8 cellular contexts compared by ENCODE assay signal in genomic region chr9:72041775-72042194, GRCh38. TPM values are rescaled to one million over a fixed set of nuclear protein-coding genes. Genes with fewer than 3 reads are reported as not detected.
A peak's percentile ranks its signal among the peaks of the same experiment; 100 is the strongest.
DNase-seq lines count a peak whose midpoint lies in the region; ATAC-seq and TF ChIP-seq lines count a peak whose summit lies in the region.
"Had no signal": no experiment of that assay in that cellular context is flagged by ENCODE, and none has a peak within 500 bp of the region (broad histone marks: within the 10 kb centered on the region; RNA-seq: fewer than 3 reads in every experiment).

No MANE protein-coding gene starts in this region.

- H3K27me3 Mint-ChIP-seq in stimulated activated naive CD8-positive, alpha-beta T cell treated with anti-CD3 and anti-CD28 coated beads, Interleukin-15, amount 100 ng/mL, for 72 hours = peaks cover 29% of the 10 kb centered on the region

- H3K36me3 ChIP-seq in testis (ENCODE audit: low read depth, missing control alignments) = no peaks in the 10 kb centered on the region

- H3K27me3 ChIP-seq in testis = no peaks in the 10 kb centered on the region

- peaks cover 4% of the 10 kb centered on the region for H3K4me1 ChIP-seq in testis

- H3K4me3 Mint-ChIP-seq in stimulated activated naive CD8-positive, alpha-beta T cell treated with anti-CD3 and anti-CD28 coated beads, Interleukin-15, amount 100 ng/mL, for 72 hours = no peak overlapping the region

- no peak for TF ChIP-seq CTCF in testis (IDR thresholded peaks at IDR 0.05)

- no peak for TF ChIP-seq POLR2A in testis (IDR thresholded peaks at IDR 0.05)

- H3K4me1 Mint-ChIP-seq in stimulated activated naive CD8-positive, alpha-beta T cell treated with anti-CD3 and anti-CD28 coated beads, Interleukin-15, amount 100 ng/mL, for 72 hours = peaks cover 13% of the 10 kb centered on the region

- intact Hi-C loops in testis (cut with DNase I; ENCODE audit: low total_unique reads) = loop anchor here (10.0 kb wide), 1 partner anchor 223 kb away; no protein-coding TSS in a partner anchor

- peak; percentile 56 for ATAC-seq in GM21786 (IDR thresholded peaks at IDR 0.05; ENCODE audit: unreplicated experiment)
- ATAC-seq in stimulated activated naive CD8-positive, alpha-beta T cell treated with anti-CD3 and anti-CD28 coated beads, Interleukin-15, amount 100 ng/mL, for 72 hours = no peak

- WGBS in testis, 2 donors = 36 to 37% methylated on average over 7 of the region's 7 CpGs

- H3K27ac ChIP-seq in testis = no peak overlapping the region

- H3K9me3 ChIP-seq in testis = no peaks in the 10 kb centered on the region

- H3K4me3 ChIP-seq in testis = no peak overlapping the region

- H3K9me3 Mint-ChIP-seq in stimulated activated naive CD8-positive, alpha-beta T cell treated with anti-CD3 and anti-CD28 coated beads, Interleukin-15, amount 100 ng/mL, for 72 hours = no peaks in the 10 kb centered on the region

- DNase-seq in NOMO-1 treated with dmso at 0.1 percent for 144 hours (lab: John Stamatoyannopoulos, UW; ENCODE audit: unreplicated experiment) = peak; percentile 19
- DNase-seq in glomerular visceral epithelial cell (ENCODE audit: extremely low spot score) = peak; percentile 92
- peak; percentile 73 for DNase-seq in testis
- no peak for DNase-seq in retina
- no peak for DNase-seq in activated T-cell treated with anti-CD3 and anti-CD28 coated beads, Interleukin-2, amount 50 U/mL, for 1 hour
- no peak for DNase-seq in stimulated activated naive CD8-positive, alpha-beta T cell treated with anti-CD3 and anti-CD28 coated beads, Interleukin-15, amount 100 ng/mL, for 72 hours

- peak overlapping the region in 1 of 2 donors; percentile 5 for H3K27ac Mint-ChIP-seq in stimulated activated naive CD8-positive, alpha-beta T cell treated with anti-CD3 and anti-CD28 coated beads, Interleukin-15, amount 100 ng/mL, for 72 hours

RNA-seq across cellular contexts. Expression of gene C9orf57, which starts 18.6 kb away (rescaled TPM):
- total RNA-seq in testis = 1 to 10 TPM; 3.1 to 7.9 TPM
- 34.1 TPM for polyA plus RNA-seq in testis (ENCODE audit: insufficient read depth, low read depth, low replicate concordance)
- total RNA-seq: subcutaneous adipose tissue had no signal

Comparison
In these comparisons a context has a peak if more than half of its experiments do, and no peak if none do; other contexts are left out.
1. DNase-seq: peak in NOMO-1 treated with dmso at 0.1 percent for 144 hours (single experiment), glomerular visceral epithelial cell (single experiment) and testis (single experiment); none in retina (single experiment), activated T-cell treated with anti-CD3 and anti-CD28 coated beads, Interleukin-2, amount 50 U/mL, for 1 hour (single experiment) and stimulated activated naive CD8-positive, alpha-beta T cell treated with anti-CD3 and anti-CD28 coated beads, Interleukin-15, amount 100 ng/mL, for 72 hours (0 of 2).